Comparison of ENCODE assay signal across 16 cellular contexts in the genomic region with DNA sequence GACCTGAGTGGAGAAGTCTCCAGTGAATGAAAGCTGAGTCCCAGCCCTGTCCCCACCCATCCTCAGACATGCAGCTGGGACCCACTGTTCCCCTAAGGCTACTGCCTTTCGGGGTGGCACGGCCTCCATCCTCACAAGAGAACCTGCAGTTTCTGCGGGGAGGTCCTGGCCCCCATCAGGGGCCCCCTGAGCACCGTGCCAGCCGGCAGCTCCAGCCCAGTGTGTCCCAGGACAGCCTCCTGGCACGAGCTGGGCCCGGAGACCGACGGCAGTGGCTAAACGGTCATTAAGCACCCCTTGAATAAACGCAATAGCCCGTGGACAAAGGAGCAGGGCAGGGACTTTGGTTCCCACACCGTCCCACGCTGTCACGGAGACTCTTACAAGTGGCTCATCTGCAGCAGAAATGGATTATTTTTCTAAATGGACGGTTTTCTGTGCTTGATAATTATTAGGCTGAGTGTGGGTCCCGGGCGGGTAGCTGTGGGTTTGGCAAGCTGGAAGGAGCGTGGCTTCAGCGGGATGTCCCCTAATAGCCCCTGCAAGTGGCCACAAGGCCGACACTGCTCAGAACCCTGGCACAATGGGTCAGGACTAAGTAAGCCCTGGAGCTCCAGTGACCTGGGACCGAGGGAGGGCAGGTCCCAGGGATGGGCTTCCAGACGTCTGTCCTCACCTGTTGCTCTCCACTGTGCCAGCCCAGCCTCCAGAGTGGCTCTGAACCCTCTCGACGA. TPM values are rescaled to one million over a fixed set of nuclear protein-coding genes. Genes with fewer than 3 reads are reported as not detected.
A peak's percentile ranks its signal among the peaks of the same experiment; 100 is the strongest.
DNase-seq lines count a peak whose midpoint lies in the region; ATAC-seq and TF ChIP-seq lines count a peak whose summit lies in the region.
"Had no signal": no experiment of that assay in that cellular context is flagged by ENCODE, and none has a peak within 500 bp of the region (broad histone marks: within the 10 kb centered on the region; RNA-seq: fewer than 3 reads in every experiment).

No MANE protein-coding gene starts in this region.

- H3K4me1 Mint-ChIP-seq in stimulated activated effector memory CD8-positive, alpha-beta T cell treated with anti-CD3 and anti-CD28 coated beads, Interleukin-12 subunit alpha, Interleukin-12 subunit beta, amount 100 ng/mL, for 72 hours, result peaks cover 65% of the 10 kb centered on the region

- TF ChIP-seq POLR2A in esophagus muscularis mucosa (IDR thresholded peaks at IDR 0.05; ENCODE audit: low read depth), result no peak

- H3K4me3 ChIP-seq in OCI-LY7 (ENCODE audit: low read depth, low read length, poor library complexity, severe bottlenecking) (no peak overlapping the region), esophagus muscularis mucosa (no peak overlapping the region)
- H3K4me3 ChIP-seq: testis had no signal

- 80% methylated on average over 3 of the region's 25 CpGs for WGBS in esophagus muscularis mucosa

- H3K9me3 ChIP-seq in OCI-LY7 (ENCODE audit: low read length) (no peaks in the 10 kb centered on the region), esophagus muscularis mucosa (no peaks in the 10 kb centered on the region)
- H3K9me3 ChIP-seq: testis had no signal

- H3K9me3 Mint-ChIP-seq in stimulated activated effector memory CD8-positive, alpha-beta T cell treated with anti-CD3 and anti-CD28 coated beads, Interleukin-12 subunit alpha, Interleukin-12 subunit beta, amount 100 ng/mL, for 72 hours, result no peaks in the 10 kb centered on the region
- H3K9me3 Mint-ChIP-seq: activated T-helper 2 cell treated with anti-CD3 and anti-CD28 coated beads, Interferon-gamma antibody, Interleukin-2, Interleukin-4, amounts not matched to agents 10 μg/mL and 5 μg/mL and 100 μg/mL, durations not matched to agents 14 hours and 24 hours and 36 hours had no signal

- H3K4me1 ChIP-seq in OCI-LY7 (ENCODE audit: insufficient read depth, low read length, poor library complexity, severe bottlenecking) (peaks cover 62% of the 10 kb centered on the region), esophagus muscularis mucosa (peaks cover 26 to 32% (median 28%) of the 10 kb centered on the region in 4 donors)

- no TSS peak for BruUV-seq in OCI-LY7 (replicated peaks; lab: Mats Ljungman, UMichigan)

- ATAC-seq in Right ventricle myocardium inferior (no peak), esophagus mucosa (no peak)
- ATAC-seq in stimulated activated effector memory CD8-positive, alpha-beta T cell treated with anti-CD3 and anti-CD28 coated beads, Interleukin-12 subunit alpha, Interleukin-12 subunit beta, amount 100 ng/mL, for 72 hours, result no peak
- ATAC-seq: sciatic nerve had no signal

- H3K4me2 ChIP-seq in OCI-LY7 (ENCODE audit: low read length), result no peak overlapping the region

- intact Hi-C loops in Right ventricle myocardium inferior (cut with DNase I) (no loop called here), cardiac septum (cut with DNase I) (no loop called here), OCI-LY7 (cut with micrococcal nuclease; ENCODE audit: unreplicated experiment) (no loop called here), esophagus muscularis mucosa (cut with DNase I) (no loop called here)

- no peak for TF ChIP-seq EP300 in esophagus muscularis mucosa (IDR thresholded peaks at IDR 0.05)

- DNase-seq in Right ventricle myocardium inferior (ENCODE audit: missing footprints) (peak; percentile 66), cardiac septum (ENCODE audit: low spot score) (no peak), OCI-LY7 (ENCODE audit: low spot score) (no peak), islet precursor cell (peak; percentile 44), esophagus muscularis mucosa (ENCODE audit: extremely low spot score) (no peak), CD1c-positive myeloid dendritic cell (ENCODE audit: extremely low spot score) (no peak)
- no peak for DNase-seq in stimulated activated effector memory CD8-positive, alpha-beta T cell treated with anti-CD3 and anti-CD28 coated beads, Interleukin-12 subunit alpha, Interleukin-12 subunit beta, amount 100 ng/mL, for 72 hours (ENCODE audit: low spot score in 2 of 2)
- DNase-seq: NCI-H1048, NCI-H2029 treated with DMSO at 0.1 percent for 48 hours, NCI-H510A treated with DMSO at 0.1 percent for 48 hours, WERI-Rb-1 had no signal

- H3K79me2 ChIP-seq in OCI-LY7 (ENCODE audit: insufficient read depth, low read depth, low read length), result peaks cover 21% of the 10 kb centered on the region; the same call in 1 of the 2 replicates

- H3K36me3 ChIP-seq in OCI-LY7 (ENCODE audit: insufficient read depth, low read length), result peaks cover 60% of the 10 kb centered on the region
- peaks cover 0 to 44% (median 17%) of the 10 kb centered on the region in 4 donors for H3K36me3 ChIP-seq in esophagus muscularis mucosa

- H4K20me1 ChIP-seq in OCI-LY7 (ENCODE audit: insufficient read depth, low read length), result no peaks in the 10 kb centered on the region

- CTCF ChIA-PET in OCI-LY7 (lab: Charles Lee; ENCODE audit: unreplicated experiment), result no interaction called here

- H3K36me3 Mint-ChIP-seq in stimulated activated effector memory CD8-positive, alpha-beta T cell treated with anti-CD3 and anti-CD28 coated beads, Interleukin-12 subunit alpha, Interleukin-12 subunit beta, amount 100 ng/mL, for 72 hours, result peaks cover 79% of the 10 kb centered on the region

- POLR2A ChIA-PET in OCI-LY7 (lab: Charles Lee), result interaction anchor here (0.8 kb wide), 1 partner anchor 11 kb away, joined by 3 read pairs; no protein-coding TSS in a partner anchor

- H3K9me2 ChIP-seq in OCI-LY7 (ENCODE audit: insufficient read depth, low read length), result no peaks in the 10 kb centered on the region

- H3K27ac Mint-ChIP-seq in stimulated activated effector memory CD8-positive, alpha-beta T cell treated with anti-CD3 and anti-CD28 coated beads, Interleukin-12 subunit alpha, Interleukin-12 subunit beta, amount 100 ng/mL, for 72 hours, result peak overlapping the region; percentile 97

- TF ChIP-seq CTCF in OCI-LY7 (conservative IDR thresholded peaks at IDR 0.05; ENCODE audit: low read length) (no peak), esophagus muscularis mucosa (IDR thresholded peaks at IDR 0.05) (no peak)

- H3K27ac ChIP-seq in OCI-LY7 (ENCODE audit: low read depth, low read length, poor library complexity, severe bottlenecking) (peak overlapping the region; percentile 94), esophagus muscularis mucosa (replicated peaks in 1 of 4) (no peak overlapping the region)
- H3K27ac ChIP-seq: testis, WERI-Rb-1 had no signal

- H3K4me3 Mint-ChIP-seq in stimulated activated effector memory CD8-positive, alpha-beta T cell treated with anti-CD3 and anti-CD28 coated beads, Interleukin-12 subunit alpha, Interleukin-12 subunit beta, amount 100 ng/mL, for 72 hours, result no peak overlapping the region

- H2AFZ ChIP-seq in OCI-LY7 (ENCODE audit: low read length), result no peak overlapping the region

- H3K27me3 ChIP-seq in esophagus muscularis mucosa, result no peaks in the 10 kb centered on the region
- H3K27me3 ChIP-seq: testis had no signal

RNA-seq across cellular contexts. Expression of gene FAM78A, which starts 17.4 kb away (rescaled TPM):
- total RNA-seq in Right ventricle myocardium inferior (62.9 TPM), cardiac septum (27.2 TPM), OCI-LY7 (2022) (35.0 and 38.4 TPM in 2 replicates), esophagus mucosa (0.72 TPM), esophagus muscularis mucosa (1 to 10 TPM; 1.7 to 4.0 (median 3.3) TPM)
- 17.8 and 25.0 TPM in 2 replicates for total RNA-seq in OCI-LY7 (2014; rRNA removed; shearing (Covaris generic))

RNA-seq across cellular contexts. Expression of gene PLPP7, which starts 30.7 kb away (rescaled TPM):
- total RNA-seq in Right ventricle myocardium inferior (107 TPM), cardiac septum (78.7 TPM), OCI-LY7 (2022) (0.11 and 0.28 TPM in 2 replicates), esophagus mucosa (0.28 TPM), esophagus muscularis mucosa (10 to 100 TPM; 11.4 to 22.5 (median 14.4) TPM)
- total RNA-seq in OCI-LY7 (2014; rRNA removed; shearing (Covaris generic)), result 0.16 and 0.46 TPM in 2 replicates
- total RNA-seq: activated T-helper 2 cell treated with anti-CD3 and anti-CD28 coated beads, Interferon-gamma antibody, Interleukin-2, Interleukin-4, amounts not matched to agents 10 μg/mL and 5 μg/mL and 100 μg/mL, durations not matched to agents 14 hours and 24 hours and 36 hours; T-helper 1 cell treated with Interleukin-12 subunit alpha and Interleukin-12 subunit beta and Interleukin-4 antibody, amounts not matched to agents 30 ng/mL and 1 ng/mL, for 36 hours had no signal

Comparison
In these comparisons a context has a peak if more than half of its experiments do, and no peak if none do; other contexts are left out.
1. DNase-seq: peak in Right ventricle myocardium inferior (single experiment) and islet precursor cell (single experiment); none in cardiac septum (single experiment), OCI-LY7 (single experiment), stimulated activated effector memory CD8-positive, alpha-beta T cell treated with anti-CD3 and anti-CD28 coated beads, Interleukin-12 subunit alpha, Interleukin-12 subunit beta, amount 100 ng/mL, for 72 hours (0 of 2), esophagus muscularis mucosa (single experiment) and CD1c-positive myeloid dendritic cell (single experiment).